8 cellular contexts compared by ENCODE assay signal in genomic region chr3:46110701-46111493, GRCh38.
DNase-seq lines count a peak whose midpoint lies in the region; ATAC-seq, FAIRE-seq and TF ChIP-seq lines count a peak whose summit lies in the region.

No MANE protein-coding gene starts in this region.

- no peaks in the 10 kb centered on the region for H3K79me2 ChIP-seq in ACC112 (ENCODE audit: control insufficient read depth, insufficient read depth, low read length, unreplicated experiment)

- peak overlapping the region; percentile 8; the same call in 1 of the 2 replicates for H3K4me3 ChIP-seq in ACC112 (ENCODE audit: low read depth, low read length)
- no peak overlapping the region for H3K4me3 ChIP-seq in WERI-Rb-1 (ENCODE audit: low read depth, low read length)

- peak; percentile 38 for TF ChIP-seq POLR2A in GM18526 (IDR thresholded peaks at IDR 0.05; ENCODE audit: extremely low read depth, insufficient read length)

- H3K27ac ChIP-seq in ACC112 (ENCODE audit: low read depth, low read length) (peak overlapping the region; percentile 73), WERI-Rb-1 (no peak overlapping the region)

- H3K9me3 ChIP-seq in WERI-Rb-1 (ENCODE audit: severe bottlenecking) = no peaks in the 10 kb centered on the region

- H3K36me3 ChIP-seq in ACC112 (ENCODE audit: insufficient read depth, low read length) = no peaks in the 10 kb centered on the region
- no peaks in the 10 kb centered on the region for H3K36me3 ChIP-seq in WERI-Rb-1

- peaks cover 64% of the 10 kb centered on the region for H3K4me1 ChIP-seq in ACC112 (ENCODE audit: control insufficient read depth, insufficient read depth, low read length, unreplicated experiment)

- peak; percentile 88 for FAIRE-seq in islet of Langerhans (lab: Jason Lieb, UNC)

- no peak for ATAC-seq in HG03460 (IDR thresholded peaks at IDR 0.05; ENCODE audit: unreplicated experiment)

- DNase-seq in HK-2 (ENCODE audit: unreplicated experiment) = peak; percentile 38
- DNase-seq in T1000 (lab: John Stamatoyannopoulos, UW) = peak; percentile 76
- no peak for DNase-seq in WERI-Rb-1
- DNase-seq in stimulated activated naive CD4-positive, alpha-beta T cell (lab: John Stamatoyannopoulos, UW) = no peak

- 0 out of 2 replicates have a peak, but pooled peaks cover 4% of the 10 kb centered on the region for H3K27me3 ChIP-seq in ACC112 (ENCODE audit: insufficient read depth, low read length)
- H3K27me3 ChIP-seq in WERI-Rb-1 (ENCODE audit: insufficient read depth, low read depth, severe bottlenecking) = peaks cover 76% of the 10 kb centered on the region

- TF ChIP-seq CTCF in WERI-Rb-1 (IDR thresholded peaks at IDR 0.05; ENCODE audit: low read depth, low read length) = no peak

- H2AFZ ChIP-seq in ACC112 (ENCODE audit: low read length, unreplicated experiment) = no peak overlapping the region

Comparison
In these comparisons a context has a peak if more than half of its experiments do, and no peak if none do; other contexts are left out.
1. DNase-seq: peak in HK-2 (single experiment) and T1000 (single experiment); none in WERI-Rb-1 (single experiment) and stimulated activated naive CD4-positive, alpha-beta T cell (0 of 6).